11 cellular contexts compared by ENCODE assay signal in genomic region chr12:87509233-87509820, GRCh38.
DNase-seq lines count a peak whose midpoint lies in the region; ATAC-seq and TF ChIP-seq lines count a peak whose summit lies in the region.
"Had no signal": no experiment of that assay in that cellular context is flagged by ENCODE, and none has a peak within 500 bp of the region (broad histone marks: within the 10 kb centered on the region; RNA-seq: fewer than 3 reads in every experiment).

No MANE protein-coding gene starts in this region.

- no peak for TF ChIP-seq POLR2A in ovary (IDR thresholded peaks at IDR 0.05)

- ATAC-seq in HG02852 (IDR thresholded peaks at IDR 0.05; ENCODE audit: unreplicated experiment) (peak; percentile 60), GM19023 (IDR thresholded peaks at IDR 0.05; ENCODE audit: unreplicated experiment) (no peak)
- ATAC-seq: heart right ventricle had no signal

- no peak overlapping the region for H3K27ac ChIP-seq in ovary
- H3K27ac ChIP-seq: heart right ventricle, testis had no signal

- intact Hi-C loops in ovary (cut with DNase I), result no loop called here

- H3K4me3 ChIP-seq in epithelial cell of proximal tubule (ENCODE audit: low read depth, low read length) (no peak overlapping the region), ovary (no peak overlapping the region)
- H3K4me3 ChIP-seq: heart right ventricle, testis had no signal

- H3K9me3 ChIP-seq in ovary, result no peaks in the 10 kb centered on the region
- H3K9me3 ChIP-seq: heart right ventricle, testis had no signal

- H3K4me1 ChIP-seq in ovary (ENCODE audit: insufficient read depth), result no peaks in the 10 kb centered on the region
- H3K4me1 ChIP-seq: heart right ventricle, testis had no signal

- no peak for TF ChIP-seq CTCF in epithelial cell of proximal tubule (conservative IDR thresholded peaks at IDR 0.05; ENCODE audit: low read depth, low read length)
- no peak for TF ChIP-seq CTCF in ovary (IDR thresholded peaks at IDR 0.05)

- no peak for TF ChIP-seq EP300 in ovary (IDR thresholded peaks at IDR 0.05)

- DNase-seq in ACHN (peak; percentile 74), NCI-H748 treated with DMSO at 0.1 percent for 48 hours (lab: John Stamatoyannopoulos, UW) (peak; percentile 28), epithelial cell of proximal tubule (ENCODE audit: low read depth) (peak; percentile 16), ovary (no peak), AML-193 (lab: John Stamatoyannopoulos, UW) (no peak), NCI-H1694 treated with DMSO at 0.1 percent for 48 hours (lab: John Stamatoyannopoulos, UW) (no peak)
- DNase-seq: CD4-positive, alpha-beta memory T cell; heart right ventricle; testis had no signal

- peaks cover 3% of the 10 kb centered on the region for H3K27me3 ChIP-seq in ovary
- H3K27me3 ChIP-seq: heart right ventricle, testis had no signal

- no peaks in the 10 kb centered on the region for H3K36me3 ChIP-seq in ovary
- H3K36me3 ChIP-seq: heart right ventricle had no signal

- in situ Hi-C loops in ACHN (cut with HindIII; ENCODE audit: low pct_ligation_motif_present, low pct_unique_long_range_greater_than_20kb, low sequenced_read_pairs), result no loop called here

Comparison
In these comparisons a context has a peak if more than half of its experiments do, and no peak if none do; other contexts are left out.
1. DNase-seq: peak in ACHN (single experiment), NCI-H748 treated with DMSO at 0.1 percent for 48 hours (single experiment) and epithelial cell of proximal tubule (single experiment); none in ovary (0 of 5), AML-193 (0 of 2) and NCI-H1694 treated with DMSO at 0.1 percent for 48 hours (single experiment).